1 cellular context compared by ENCODE assay signal in the genomic region with DNA sequence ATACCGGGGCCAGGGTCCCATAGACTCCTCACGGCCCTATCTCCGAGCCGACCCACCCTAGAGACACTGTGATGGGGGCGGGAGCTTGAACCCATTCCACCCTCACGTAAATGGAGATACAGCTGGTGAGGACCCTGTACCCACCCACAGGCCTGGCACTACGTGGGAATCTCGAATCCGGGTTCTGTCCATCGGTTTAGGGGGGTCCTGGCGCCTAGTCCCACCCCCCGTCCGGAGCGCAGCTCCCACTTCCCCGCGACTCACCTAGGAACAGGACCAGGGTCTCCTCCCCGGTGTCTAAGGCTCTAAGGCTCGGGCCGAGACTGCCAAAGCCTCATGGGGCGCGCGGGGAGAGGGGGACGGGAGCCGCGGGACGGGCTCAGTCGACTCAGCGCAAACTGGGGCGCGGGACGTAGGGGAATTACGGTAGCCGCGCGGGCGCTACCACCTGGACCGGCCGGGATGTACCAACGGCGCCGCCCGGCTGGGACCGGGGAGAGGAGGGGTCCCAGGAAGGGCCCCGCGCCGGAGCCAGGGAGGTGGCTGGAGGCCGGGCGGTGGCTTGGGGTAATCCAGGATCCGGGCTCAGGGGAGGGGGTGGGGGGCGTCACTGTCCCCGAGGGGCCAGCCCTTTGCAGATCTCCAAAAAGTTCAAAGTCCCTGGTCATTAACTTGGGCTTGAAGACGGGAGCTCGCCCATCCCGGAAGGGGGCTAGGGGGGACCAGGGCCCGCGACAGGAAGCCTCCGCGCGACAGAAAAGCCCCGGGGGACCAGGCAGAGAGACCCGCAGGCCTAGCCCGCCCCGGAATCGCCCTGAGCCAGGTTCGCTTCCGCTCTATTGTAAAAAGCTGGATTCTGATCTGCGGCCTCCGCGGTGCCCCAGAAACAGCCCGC.
A peak's percentile ranks its signal among the peaks of the same experiment; 100 is the strongest.
TF ChIP-seq lines count a peak whose summit lies in the region.

No MANE protein-coding gene starts in this region.

TF ChIP-seq in HepG2, 621 proteins besides CTCF, POLR2A, EP300 and RAD21 (continued from another document):
- peak; percentile 61; the same call in 1 of the 2 replicates for TF ChIP-seq ELF1 (CRISPR knock-in tag; IDR thresholded peaks at IDR 0.05)
- TF ChIP-seq TP53 (CRISPR knock-in tag; conservative IDR thresholded peaks at IDR 0.05) = no peak
- TF ChIP-seq, protein P1, sequence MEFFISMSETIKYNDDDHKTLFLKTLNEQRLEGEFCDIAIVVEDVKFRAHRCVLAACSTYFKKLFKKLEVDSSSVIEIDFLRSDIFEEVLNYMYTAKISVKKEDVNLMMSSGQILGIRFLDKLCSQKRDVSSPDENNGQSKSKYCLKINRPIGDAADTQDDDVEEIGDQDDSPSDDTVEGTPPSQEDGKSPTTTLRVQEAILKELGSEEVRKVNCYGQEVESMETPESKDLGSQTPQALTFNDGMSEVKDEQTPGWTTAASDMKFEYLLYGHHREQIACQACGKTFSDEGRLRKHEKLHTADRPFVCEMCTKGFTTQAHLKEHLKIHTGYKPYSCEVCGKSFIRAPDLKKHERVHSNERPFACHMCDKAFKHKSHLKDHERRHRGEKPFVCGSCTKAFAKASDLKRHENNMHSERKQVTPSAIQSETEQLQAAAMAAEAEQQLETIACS (CRISPR knock-in tag; IDR thresholded peaks at IDR 0.05) = no peak
- no peak for TF ChIP-seq ZFYVE20 (CRISPR knock-in tag; IDR thresholded peaks at IDR 0.05; ENCODE audit: borderline replicate concordance, low read depth)
- TF ChIP-seq ZBTB38 (CRISPR knock-in tag; IDR thresholded peaks at IDR 0.05) = peak; percentile 38; the same call in 1 of the 2 replicates
- TF ChIP-seq HDAC2 (CRISPR knock-in tag; IDR thresholded peaks at IDR 0.05) = no peak
- TF ChIP-seq, protein P2, sequence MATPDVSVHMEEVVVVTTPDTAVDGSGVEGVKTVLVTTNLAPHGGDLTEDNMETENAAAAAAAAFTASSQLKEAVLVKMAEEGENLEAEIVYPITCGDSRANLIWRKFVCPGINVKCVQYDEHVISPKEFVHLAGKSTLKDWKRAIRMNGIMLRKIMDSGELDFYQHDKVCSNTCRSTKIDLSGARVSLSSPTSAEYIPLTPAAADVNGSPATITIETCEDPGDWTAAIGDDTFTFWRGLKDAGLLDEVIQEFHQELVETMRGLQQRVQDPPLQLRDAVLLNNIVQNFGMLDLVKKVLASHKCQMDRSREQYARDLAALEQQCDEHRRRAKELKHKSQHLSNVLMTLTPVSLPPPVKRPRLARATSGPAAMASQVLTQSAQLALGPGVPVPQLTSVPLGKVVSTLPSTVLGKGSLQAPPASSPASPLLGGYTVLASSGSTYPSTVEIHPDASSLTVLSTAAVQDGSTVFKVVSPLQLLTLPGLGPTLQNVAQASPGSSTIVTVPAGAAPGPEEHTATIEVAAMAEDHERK (CRISPR knock-in tag; IDR thresholded peaks at IDR 0.05; ENCODE audit: low read depth) = no peak
- TF ChIP-seq ZNF333 (CRISPR knock-in tag; IDR thresholded peaks at IDR 0.05; ENCODE audit: borderline replicate concordance) = no peak
- no peak for TF ChIP-seq ZNF674 (CRISPR knock-in tag; IDR thresholded peaks at IDR 0.05; ENCODE audit: low read depth)
- TF ChIP-seq, protein P3, sequence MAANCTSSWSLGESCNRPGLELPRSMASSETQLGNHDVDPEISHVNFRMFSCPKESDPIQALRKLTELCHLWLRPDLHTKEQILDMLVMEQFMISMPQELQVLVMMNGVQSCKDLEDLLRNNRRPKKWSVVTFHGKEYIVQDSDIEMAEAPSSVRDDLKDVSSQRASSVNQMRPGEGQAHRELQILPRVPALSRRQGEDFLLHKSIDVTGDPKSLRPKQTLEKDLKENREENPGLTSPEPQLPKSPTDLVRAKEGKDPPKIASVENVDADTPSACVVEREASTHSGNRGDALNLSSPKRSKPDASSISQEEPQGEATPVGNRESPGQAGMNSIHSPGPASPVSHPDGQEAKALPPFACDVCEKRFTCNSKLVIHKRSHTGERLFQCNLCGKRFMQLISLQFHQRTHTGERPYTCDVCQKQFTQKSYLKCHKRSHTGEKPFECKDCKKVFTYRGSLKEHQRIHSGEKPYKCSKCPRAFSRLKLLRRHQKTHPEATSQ (CRISPR knock-in tag; IDR thresholded peaks at IDR 0.05; ENCODE audit: borderline replicate concordance) = no peak
- no peak for TF ChIP-seq HES4 (CRISPR knock-in tag; IDR thresholded peaks at IDR 0.05; ENCODE audit: borderline replicate concordance)
- TF ChIP-seq, protein P4, sequence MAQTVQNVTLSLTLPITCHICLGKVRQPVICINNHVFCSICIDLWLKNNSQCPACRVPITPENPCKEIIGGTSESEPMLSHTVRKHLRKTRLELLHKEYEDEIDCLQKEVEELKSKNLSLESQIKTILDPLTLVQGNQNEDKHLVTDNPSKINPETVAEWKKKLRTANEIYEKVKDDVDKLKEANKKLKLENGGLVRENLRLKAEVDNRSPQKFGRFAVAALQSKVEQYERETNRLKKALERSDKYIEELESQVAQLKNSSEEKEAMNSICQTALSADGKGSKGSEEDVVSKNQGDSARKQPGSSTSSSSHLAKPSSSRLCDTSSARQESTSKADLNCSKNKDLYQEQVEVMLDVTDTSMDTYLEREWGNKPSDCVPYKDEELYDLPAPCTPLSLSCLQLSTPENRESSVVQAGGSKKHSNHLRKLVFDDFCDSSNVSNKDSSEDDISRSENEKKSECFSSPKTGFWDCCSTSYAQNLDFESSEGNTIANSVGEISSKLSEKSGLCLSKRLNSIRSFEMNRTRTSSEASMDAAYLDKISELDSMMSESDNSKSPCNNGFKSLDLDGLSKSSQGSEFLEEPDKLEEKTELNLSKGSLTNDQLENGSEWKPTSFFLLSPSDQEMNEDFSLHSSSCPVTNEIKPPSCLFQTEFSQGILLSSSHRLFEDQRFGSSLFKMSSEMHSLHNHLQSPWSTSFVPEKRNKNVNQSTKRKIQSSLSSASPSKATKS (CRISPR knock-in tag; IDR thresholded peaks at IDR 0.05) = no peak
- peak; percentile 12; the same call in 1 of the 2 replicates for TF ChIP-seq ELF3 (CRISPR knock-in tag; IDR thresholded peaks at IDR 0.05)
- no peak for TF ChIP-seq MTA1 (CRISPR knock-in tag; IDR thresholded peaks at IDR 0.05; ENCODE audit: borderline replicate concordance)
- TF ChIP-seq NR2F2 (IDR thresholded peaks at IDR 0.05; ENCODE audit: borderline replicate concordance, low read depth) = peak; percentile 19; the same call in 1 of the 2 replicates
- 0 out of 2 replicates have a peak, but pooled peaks have one; percentile 50 for TF ChIP-seq SNAPC2 (CRISPR knock-in tag; IDR thresholded peaks at IDR 0.05)
- TF ChIP-seq ZBTB20 (CRISPR knock-in tag; IDR thresholded peaks at IDR 0.05; ENCODE audit: borderline replicate concordance, low read depth) = no peak
- TF ChIP-seq ZNF773 (CRISPR knock-in tag; IDR thresholded peaks at IDR 0.05; ENCODE audit: borderline replicate concordance) = no peak
- no peak for TF ChIP-seq RFX3 (CRISPR knock-in tag; IDR thresholded peaks at IDR 0.05)
- TF ChIP-seq, protein P5, sequence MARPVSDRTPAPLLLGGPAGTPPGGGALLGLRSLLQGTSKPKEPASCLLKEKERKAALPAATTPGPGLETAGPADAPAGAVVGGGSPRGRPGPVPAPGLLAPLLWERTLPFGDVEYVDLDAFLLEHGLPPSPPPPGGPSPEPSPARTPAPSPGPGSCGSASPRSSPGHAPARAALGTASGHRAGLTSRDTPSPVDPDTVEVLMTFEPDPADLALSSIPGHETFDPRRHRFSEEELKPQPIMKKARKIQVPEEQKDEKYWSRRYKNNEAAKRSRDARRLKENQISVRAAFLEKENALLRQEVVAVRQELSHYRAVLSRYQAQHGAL (CRISPR knock-in tag; IDR thresholded peaks at IDR 0.05; ENCODE audit: not compliant biosample characterization) = no peak
- no peak for TF ChIP-seq ZKSCAN1 (IDR thresholded peaks at IDR 0.05; ENCODE audit: low read length)
- TF ChIP-seq ZNF761 (CRISPR knock-in tag; conservative IDR thresholded peaks at IDR 0.05) = peak; percentile 75; the same call in 1 of the 2 replicates
- TF ChIP-seq, protein P6, sequence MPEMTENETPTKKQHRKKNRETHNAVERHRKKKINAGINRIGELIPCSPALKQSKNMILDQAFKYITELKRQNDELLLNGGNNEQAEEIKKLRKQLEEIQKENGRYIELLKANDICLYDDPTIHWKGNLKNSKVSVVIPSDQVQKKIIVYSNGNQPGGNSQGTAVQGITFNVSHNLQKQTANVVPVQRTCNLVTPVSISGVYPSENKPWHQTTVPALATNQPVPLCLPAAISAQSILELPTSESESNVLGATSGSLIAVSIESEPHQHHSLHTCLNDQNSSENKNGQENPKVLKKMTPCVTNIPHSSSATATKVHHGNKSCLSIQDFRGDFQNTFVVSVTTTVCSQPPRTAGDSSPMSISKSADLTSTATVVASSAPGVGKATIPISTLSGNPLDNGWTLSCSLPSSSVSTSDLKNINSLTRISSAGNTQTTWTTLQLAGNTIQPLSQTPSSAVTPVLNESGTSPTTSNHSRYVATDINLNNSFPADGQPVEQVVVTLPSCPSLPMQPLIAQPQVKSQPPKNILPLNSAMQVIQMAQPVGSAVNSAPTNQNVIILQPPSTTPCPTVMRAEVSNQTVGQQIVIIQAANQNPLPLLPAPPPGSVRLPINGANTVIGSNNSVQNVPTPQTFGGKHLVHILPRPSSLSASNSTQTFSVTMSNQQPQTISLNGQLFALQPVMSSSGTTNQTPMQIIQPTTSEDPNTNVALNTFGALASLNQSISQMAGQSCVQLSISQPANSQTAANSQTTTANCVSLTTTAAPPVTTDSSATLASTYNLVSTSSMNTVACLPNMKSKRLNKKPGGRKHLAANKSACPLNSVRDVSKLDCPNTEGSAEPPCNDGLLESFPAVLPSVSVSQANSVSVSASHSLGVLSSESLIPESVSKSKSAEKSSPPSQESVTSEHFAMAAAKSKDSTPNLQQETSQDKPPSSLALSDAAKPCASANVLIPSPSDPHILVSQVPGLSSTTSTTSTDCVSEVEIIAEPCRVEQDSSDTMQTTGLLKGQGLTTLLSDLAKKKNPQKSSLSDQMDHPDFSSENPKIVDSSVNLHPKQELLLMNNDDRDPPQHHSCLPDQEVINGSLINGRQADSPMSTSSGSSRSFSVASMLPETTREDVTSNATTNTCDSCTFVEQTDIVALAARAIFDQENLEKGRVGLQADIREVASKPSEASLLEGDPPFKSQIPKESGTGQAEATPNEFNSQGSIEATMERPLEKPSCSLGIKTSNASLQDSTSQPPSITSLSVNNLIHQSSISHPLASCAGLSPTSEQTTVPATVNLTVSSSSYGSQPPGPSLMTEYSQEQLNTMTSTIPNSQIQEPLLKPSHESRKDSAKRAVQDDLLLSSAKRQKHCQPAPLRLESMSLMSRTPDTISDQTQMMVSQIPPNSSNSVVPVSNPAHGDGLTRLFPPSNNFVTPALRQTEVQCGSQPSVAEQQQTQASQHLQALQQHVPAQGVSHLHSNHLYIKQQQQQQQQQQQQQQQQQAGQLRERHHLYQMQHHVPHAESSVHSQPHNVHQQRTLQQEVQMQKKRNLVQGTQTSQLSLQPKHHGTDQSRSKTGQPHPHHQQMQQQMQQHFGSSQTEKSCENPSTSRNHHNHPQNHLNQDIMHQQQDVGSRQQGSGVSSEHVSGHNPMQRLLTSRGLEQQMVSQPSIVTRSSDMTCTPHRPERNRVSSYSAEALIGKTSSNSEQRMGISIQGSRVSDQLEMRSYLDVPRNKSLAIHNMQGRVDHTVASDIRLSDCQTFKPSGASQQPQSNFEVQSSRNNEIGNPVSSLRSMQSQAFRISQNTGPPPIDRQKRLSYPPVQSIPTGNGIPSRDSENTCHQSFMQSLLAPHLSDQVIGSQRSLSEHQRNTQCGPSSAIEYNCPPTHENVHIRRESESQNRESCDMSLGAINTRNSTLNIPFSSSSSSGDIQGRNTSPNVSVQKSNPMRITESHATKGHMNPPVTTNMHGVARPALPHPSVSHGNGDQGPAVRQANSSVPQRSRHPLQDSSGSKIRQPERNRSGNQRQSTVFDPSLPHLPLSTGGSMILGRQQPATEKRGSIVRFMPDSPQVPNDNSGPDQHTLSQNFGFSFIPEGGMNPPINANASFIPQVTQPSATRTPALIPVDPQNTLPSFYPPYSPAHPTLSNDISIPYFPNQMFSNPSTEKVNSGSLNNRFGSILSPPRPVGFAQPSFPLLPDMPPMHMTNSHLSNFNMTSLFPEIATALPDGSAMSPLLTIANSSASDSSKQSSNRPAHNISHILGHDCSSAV (CRISPR knock-in tag; IDR thresholded peaks at IDR 0.05; ENCODE audit: borderline replicate concordance) = no peak
- TF ChIP-seq ZNF607 (CRISPR knock-in tag; IDR thresholded peaks at IDR 0.05; ENCODE audit: borderline replicate concordance) = 0 out of 2 replicates have a peak, but pooled peaks have one; percentile 32
- TF ChIP-seq RFX5 (IDR thresholded peaks at IDR 0.05; ENCODE audit: low read depth, low read length) = no peak
- TF ChIP-seq SPEN (CRISPR knock-in tag; IDR thresholded peaks at IDR 0.05; ENCODE audit: low read depth) = peak; percentile 29; the same call in 1 of the 2 replicates
- TF ChIP-seq MIXL1 (CRISPR knock-in tag; IDR thresholded peaks at IDR 0.05) = no peak
- TF ChIP-seq NFKB2 (CRISPR knock-in tag; IDR thresholded peaks at IDR 0.05; ENCODE audit: borderline replicate concordance) = peak; percentile 35; the same call in 1 of the 2 replicates
- TF ChIP-seq, protein P7, sequence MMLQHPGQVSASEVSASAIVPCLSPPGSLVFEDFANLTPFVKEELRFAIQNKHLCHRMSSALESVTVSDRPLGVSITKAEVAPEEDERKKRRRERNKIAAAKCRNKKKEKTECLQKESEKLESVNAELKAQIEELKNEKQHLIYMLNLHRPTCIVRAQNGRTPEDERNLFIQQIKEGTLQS (CRISPR knock-in tag; IDR thresholded peaks at IDR 0.05) = no peak
- TF ChIP-seq, protein P8, sequence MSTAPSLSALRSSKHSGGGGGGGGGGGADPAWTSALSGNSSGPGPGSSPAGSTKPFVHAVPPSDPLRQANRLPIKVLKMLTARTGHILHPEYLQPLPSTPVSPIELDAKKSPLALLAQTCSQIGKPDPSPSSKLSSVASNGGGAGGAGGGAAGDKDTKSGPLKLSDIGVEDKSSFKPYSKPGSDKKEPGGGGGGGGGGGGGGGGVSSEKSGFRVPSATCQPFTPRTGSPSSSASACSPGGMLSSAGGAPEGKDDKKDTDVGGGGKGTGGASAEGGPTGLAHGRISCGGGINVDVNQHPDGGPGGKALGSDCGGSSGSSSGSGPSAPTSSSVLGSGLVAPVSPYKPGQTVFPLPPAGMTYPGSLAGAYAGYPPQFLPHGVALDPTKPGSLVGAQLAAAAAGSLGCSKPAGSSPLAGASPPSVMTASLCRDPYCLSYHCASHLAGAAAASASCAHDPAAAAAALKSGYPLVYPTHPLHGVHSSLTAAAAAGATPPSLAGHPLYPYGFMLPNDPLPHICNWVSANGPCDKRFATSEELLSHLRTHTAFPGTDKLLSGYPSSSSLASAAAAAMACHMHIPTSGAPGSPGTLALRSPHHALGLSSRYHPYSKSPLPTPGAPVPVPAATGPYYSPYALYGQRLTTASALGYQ (CRISPR knock-in tag; IDR thresholded peaks at IDR 0.05) = 0 out of 2 replicates have a peak, but pooled peaks have one; percentile 18
- TF ChIP-seq RBFOX2 (IDR thresholded peaks at IDR 0.05; ENCODE audit: low read depth, low read length) = peak; percentile 80
- TF ChIP-seq, protein P9, sequence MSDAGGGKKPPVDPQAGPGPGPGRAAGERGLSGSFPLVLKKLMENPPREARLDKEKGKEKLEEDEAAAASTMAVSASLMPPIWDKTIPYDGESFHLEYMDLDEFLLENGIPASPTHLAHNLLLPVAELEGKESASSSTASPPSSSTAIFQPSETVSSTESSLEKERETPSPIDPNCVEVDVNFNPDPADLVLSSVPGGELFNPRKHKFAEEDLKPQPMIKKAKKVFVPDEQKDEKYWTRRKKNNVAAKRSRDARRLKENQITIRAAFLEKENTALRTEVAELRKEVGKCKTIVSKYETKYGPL (CRISPR knock-in tag; IDR thresholded peaks at IDR 0.05) = no peak
- TF ChIP-seq, protein P10, sequence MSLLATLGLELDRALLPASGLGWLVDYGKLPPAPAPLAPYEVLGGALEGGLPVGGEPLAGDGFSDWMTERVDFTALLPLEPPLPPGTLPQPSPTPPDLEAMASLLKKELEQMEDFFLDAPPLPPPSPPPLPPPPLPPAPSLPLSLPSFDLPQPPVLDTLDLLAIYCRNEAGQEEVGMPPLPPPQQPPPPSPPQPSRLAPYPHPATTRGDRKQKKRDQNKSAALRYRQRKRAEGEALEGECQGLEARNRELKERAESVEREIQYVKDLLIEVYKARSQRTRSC (CRISPR knock-in tag; IDR thresholded peaks at IDR 0.05; ENCODE audit: low read depth) = no peak
- 0 out of 2 replicates have a peak, but pooled peaks have one; percentile 29 for TF ChIP-seq AKAP8 (CRISPR knock-in tag; IDR thresholded peaks at IDR 0.05)
